ENCODE assay signal across 16 cellular contexts in genomic region chr1:177937174-177937770, GRCh38. TPM values are rescaled to one million over a fixed set of nuclear protein-coding genes. Genes with fewer than 3 reads are reported as not detected.
DNase-seq lines count a peak whose midpoint lies in the region; ATAC-seq, FAIRE-seq and TF ChIP-seq lines count a peak whose summit lies in the region.
"Had no signal": no experiment of that assay in that cellular context is flagged by ENCODE, and none has a peak within 500 bp of the region (broad histone marks: within the 10 kb centered on the region; RNA-seq: fewer than 3 reads in every experiment).

No MANE protein-coding gene starts in this region.

- H3K27me3 ChIP-seq in H1 (replicated peaks in 1 of 4; ENCODE audit: control insufficient read depth in 3 of 4, extremely low read depth in 1 of 4, insufficient read depth in 3 of 4, low read length in 3 of 4) (no peaks in the 10 kb centered on the region), neural progenitor cell (no peaks in the 10 kb centered on the region)

- WGBS in H1 (ENCODE audit: extremely low coverage in 1 of 2, insufficient coverage in 1 of 2, insufficient read length in 1 of 2, insufficient replicate concordance in 2 of 2, low coverage in 1 of 2, low lambda C conversion rate in 2 of 2, missing lambda C conversion rate in 1 of 2), 2 experiments, result 81% methylated on average over 9 of the region's 9 CpGs; no CpG with 5 or more reads in 1 of the 2 experiments

- H3K9ac ChIP-seq in H1 (replicated peaks in 1 of 4; ENCODE audit: extremely low read depth in 1 of 4, low read depth in 3 of 4, low read length in 3 of 4), result no peak overlapping the region; a peak in 1 of 7 replicates
- no peak overlapping the region for H3K9ac ChIP-seq in neural progenitor cell

- no peak overlapping the region for H3K23ac ChIP-seq in H1 (ENCODE audit: insufficient read length)

- H3K18ac ChIP-seq in H1 (ENCODE audit: extremely low read depth, low read length), result no peak overlapping the region

- 0 out of 2 replicates have a peak overlapping the region, but pooled peaks have one; percentile 29 for H4K8ac ChIP-seq in H1 (ENCODE audit: extremely low read depth, insufficient read depth, low read length)

- CTCF ChIA-PET in H1 (lab: Charles Lee; ENCODE audit: partially characterized antibody), result interaction anchor here (1.0 to 14.8 kb wide), 6 partner anchors 9 to 681 kb away, joined by 3 to 274 read pairs (median 6); no protein-coding TSS in a partner anchor

- no peak for TF ChIP-seq POLR2A in H1 (IDR thresholded peaks at IDR 0.05; ENCODE audit: control extremely low read depth in 1 of 2, low read depth in 2 of 2, low read length in 2 of 2)

- no peak overlapping the region for H3K56ac ChIP-seq in H1 (replicated peaks; ENCODE audit: insufficient read length, low read depth, low read length)

- H2AK5ac ChIP-seq in H1 (ENCODE audit: low read depth, low read length), result no peak overlapping the region

- H2BK20ac ChIP-seq in H1 (ENCODE audit: low read length), result no peak overlapping the region

- H3K4me1 ChIP-seq in H1 (replicated peaks in 1 of 4; ENCODE audit: control insufficient read depth in 3 of 4, insufficient read depth in 4 of 4, low read length in 3 of 4) (peaks cover 0 to 2% (median under 1%) of the 10 kb centered on the region in 4 experiments; a peak in 1 of 7 replicates), neural progenitor cell (peaks cover 6% of the 10 kb centered on the region)

- POLR2A ChIA-PET in H1 (lab: Charles Lee; ENCODE audit: partially characterized antibody), result no interaction called here

- no peaks in the 10 kb centered on the region for H3K23me2 ChIP-seq in H1 (ENCODE audit: low read depth, low read length)

- no peaks in the 10 kb centered on the region for H3F3A ChIP-seq in neural progenitor cell (ENCODE audit: low read depth)

- H3K4me3 ChIP-seq in H1 (ENCODE audit: extremely low read depth in 1 of 4, insufficient read depth in 2 of 4, low read depth in 3 of 4, low read length in 4 of 4) (no peak overlapping the region), neural progenitor cell (no peak overlapping the region)

- H2AFZ ChIP-seq in H1 (ENCODE audit: low read length) (no peak overlapping the region), neural progenitor cell (replicated peaks) (no peak overlapping the region)

- H2BK120ac ChIP-seq in H1 (replicated peaks; ENCODE audit: low read depth, low read length), result no peak overlapping the region

- H3K4ac ChIP-seq in H1 (replicated peaks; ENCODE audit: insufficient read length, low read depth, low read length), result no peak overlapping the region

- no peak overlapping the region for H3K4me3 Mint-ChIP-seq in neural progenitor cell
- H3K4me3 Mint-ChIP-seq in stimulated activated memory B cell treated with anti-CD40 and anti-IgM and Interleukin-4, amounts not matched to agents 10 μg/mL and 1 μg/mL and 100 μg/mL, for 72 hours, result no peak overlapping the region
- H3K4me3 Mint-ChIP-seq: CD14-positive monocyte; CD8-positive, alpha-beta T cell had no signal

- no peak overlapping the region for H3K4me2 ChIP-seq in H1 (ENCODE audit: insufficient read depth in 1 of 2, low read depth in 2 of 2, low read length in 2 of 2)
- H3K4me2 ChIP-seq in neural progenitor cell, result no peak overlapping the region

- no peaks in the 10 kb centered on the region for H3K36me3 Mint-ChIP-seq in neural progenitor cell
- no peaks in the 10 kb centered on the region for H3K36me3 Mint-ChIP-seq in stimulated activated memory B cell treated with anti-CD40 and anti-IgM and Interleukin-4, amounts not matched to agents 10 μg/mL and 1 μg/mL and 100 μg/mL, for 72 hours
- H3K36me3 Mint-ChIP-seq: CD14-positive monocyte; CD8-positive, alpha-beta T cell had no signal

- H2BK5ac ChIP-seq in H1 (ENCODE audit: low read depth, low read length), result no peak overlapping the region

- no peak overlapping the region for H2BK15ac ChIP-seq in H1 (ENCODE audit: low read length)

- TF ChIP-seq CTCF in H1 (IDR thresholded peaks at IDR 0.05; ENCODE audit: control extremely low read depth in 1 of 3, insufficient read depth in 1 of 3, low read depth in 1 of 3, low read length in 3 of 3) (no peak), neural progenitor cell (IDR thresholded peaks at IDR 0.05) (no peak)

- H3K27ac ChIP-seq in H1 (ENCODE audit: low read depth, low read length), result no peak overlapping the region
- no peak overlapping the region for H3K27ac ChIP-seq in neural progenitor cell

- DNase-seq in NCI-H1048 (lab: John Stamatoyannopoulos, UW), result peak; percentile 39
- DNase-seq in H1 (ENCODE audit: low read depth in 1 of 2, low spot score in 2 of 2), result no peak
- no peak for DNase-seq in neural progenitor cell (ENCODE audit: low spot score)
- no peak for DNase-seq in HCEC 1CT
- DNase-seq in NCI-H2196 treated with DMSO at 0.1 percent for 48 hours (lab: John Stamatoyannopoulos, UW; ENCODE audit: unreplicated experiment), result no peak
- no peak for DNase-seq in activated CD4-positive, alpha-beta T cell treated with anti-CD3 and anti-CD28 coated beads, Interleukin-2, amount 50 U/mL, for 48 hours
- DNase-seq in NCI-H1436 treated with DMSO at 0.1 percent for 48 hours (lab: John Stamatoyannopoulos, UW), result no peak
- DNase-seq: CD8-positive, alpha-beta T cell; COR-L47; DMS153; DMS79 treated with DMSO at 0.1 percent for 48 hours; GDM1 had no signal

- H2BK12ac ChIP-seq in H1 (ENCODE audit: low read depth, low read length), result no peak overlapping the region

- H3K79me2 ChIP-seq in H1 (ENCODE audit: control insufficient read depth in 1 of 2, insufficient read depth in 2 of 2, low read length in 2 of 2) (no peaks in the 10 kb centered on the region), neural progenitor cell (ENCODE audit: low read depth) (no peaks in the 10 kb centered on the region)

- H3K9me3 ChIP-seq in H1 (ENCODE audit: insufficient read depth in 2 of 2, low read depth in 1 of 2, low read length in 1 of 2) (no peaks in the 10 kb centered on the region), neural progenitor cell (ENCODE audit: low read depth) (no peaks in the 10 kb centered on the region)

- no peaks in the 10 kb centered on the region for H3K9me3 Mint-ChIP-seq in neural progenitor cell
- no peaks in the 10 kb centered on the region for H3K9me3 Mint-ChIP-seq in stimulated activated memory B cell treated with anti-CD40 and anti-IgM and Interleukin-4, amounts not matched to agents 10 μg/mL and 1 μg/mL and 100 μg/mL, for 72 hours
- H3K9me3 Mint-ChIP-seq: CD14-positive monocyte; CD8-positive, alpha-beta T cell had no signal

- TF ChIP-seq RAD21 in H1 (IDR thresholded peaks at IDR 0.05 in 1 of 2, conservative IDR thresholded peaks at IDR 0.05 in 1 of 2; ENCODE audit: low read depth in 2 of 2, low read length in 2 of 2), result no peak

- H4K20me1 ChIP-seq in H1 (replicated peaks in 1 of 2; ENCODE audit: control insufficient read depth in 1 of 2, insufficient read depth in 2 of 2, low read length in 2 of 2) (no peaks in the 10 kb centered on the region), neural progenitor cell (ENCODE audit: low read depth) (no peaks in the 10 kb centered on the region)

- H3K4me1 Mint-ChIP-seq in neural progenitor cell, result peaks cover 27% of the 10 kb centered on the region
- H3K4me1 Mint-ChIP-seq in stimulated activated memory B cell treated with anti-CD40 and anti-IgM and Interleukin-4, amounts not matched to agents 10 μg/mL and 1 μg/mL and 100 μg/mL, for 72 hours, result no peaks in the 10 kb centered on the region

- no peak for FAIRE-seq in H1 (lab: Jason Lieb, UNC)
- FAIRE-seq: D721Med, H54 had no signal

- H4K5ac ChIP-seq in H1 (ENCODE audit: insufficient read length, low read depth, low read length), result no peak overlapping the region

- peak overlapping the region; percentile 61 for H3K27ac Mint-ChIP-seq in neural progenitor cell
- H3K27ac Mint-ChIP-seq in stimulated activated memory B cell treated with anti-CD40 and anti-IgM and Interleukin-4, amounts not matched to agents 10 μg/mL and 1 μg/mL and 100 μg/mL, for 72 hours, result no peak overlapping the region
- H3K27ac Mint-ChIP-seq: CD8-positive, alpha-beta T cell had no signal

- no peak overlapping the region for H4K91ac ChIP-seq in H1 (replicated peaks; ENCODE audit: insufficient read length, low read length)

- TF ChIP-seq EP300 in H1 (IDR thresholded peaks at IDR 0.05; ENCODE audit: borderline replicate concordance in 1 of 2, low read depth in 2 of 2, low read length in 2 of 2), result no peak

- peaks cover 6% of the 10 kb centered on the region for H3K27me3 Mint-ChIP-seq in neural progenitor cell (ENCODE audit: insufficient read depth, low read depth)
- H3K27me3 Mint-ChIP-seq in stimulated activated memory B cell treated with anti-CD40 and anti-IgM and Interleukin-4, amounts not matched to agents 10 μg/mL and 1 μg/mL and 100 μg/mL, for 72 hours, result no peaks in the 10 kb centered on the region

- no peaks in the 10 kb centered on the region; the same call in 1 of the 2 replicates for H3K79me1 ChIP-seq in H1 (ENCODE audit: low read depth, low read length)

- no peak overlapping the region for H3K14ac ChIP-seq in H1 (ENCODE audit: insufficient read length)

- peak; percentile 9 for ATAC-seq in stimulated activated memory B cell treated with anti-CD40 and anti-IgM and Interleukin-4, amounts not matched to agents 10 μg/mL and 1 μg/mL and 100 μg/mL, for 72 hours
- ATAC-seq: CD8-positive, alpha-beta T cell had no signal

- H3K36me3 ChIP-seq in H1 (ENCODE audit: control insufficient read depth in 2 of 4, insufficient read depth in 4 of 4, low read length in 3 of 4) (no peaks in the 10 kb centered on the region), neural progenitor cell (no peaks in the 10 kb centered on the region)

TF ChIP-seq in H1, 55 proteins besides CTCF, POLR2A, EP300 and RAD21 (continues in another document):
- TF ChIP-seq BACH1 (IDR thresholded peaks at IDR 0.05; ENCODE audit: low read length) (no peak), E2F6 (IDR thresholded peaks at IDR 0.05) (no peak), SAP30 (IDR thresholded peaks at IDR 0.05; ENCODE audit: insufficient read depth, insufficient replicate concordance, low read length) (no peak), CBX5 (IDR thresholded peaks at IDR 0.05; ENCODE audit: low read depth, low read length) (no peak)

RNA-seq across cellular contexts. Expression of gene SEC16B, which starts 32.6 kb away (rescaled TPM):
- total RNA-seq in H1 (2021; fragmentation: NEBNext Ultra II Directional; extraction: Animal tissue kit (Norgen Biotek cat#: 25700)), result 0.56 and 1.5 TPM in 2 replicates
- 0.94 and 1.4 TPM in 2 replicates for polyA plus RNA-seq in H1 (2011; rRNA removed)
- polyA plus RNA-seq in H1 (2011; cell fraction: cytosol; rRNA removed), result 1.1 TPM
- polyA plus RNA-seq in H1 (2011; cell fraction: nucleus; rRNA removed), result 3.8 TPM
- polyA plus RNA-seq in H1 (2012, experiment 1 of 2), result 0.58 to 0.92 TPM (median 0.78 TPM) in 4 replicates
- polyA plus RNA-seq in H1 (2012, experiment 2 of 2), result 0.24 TPM
- 0.57 TPM for polyA plus RNA-seq in H1 (2013, experiment 1 of 2)
- polyA plus RNA-seq in H1 (2013, experiment 2 of 2), result 0.57 TPM
- polyA minus RNA-seq in H1 (2011; rRNA and poly(A)+ RNA removed), result 0.32 and 0.79 TPM in 2 replicates
- 0.73 TPM for polyA minus RNA-seq in H1 (2011; cell fraction: cytosol; rRNA and poly(A)+ RNA removed)
- 1.3 TPM for polyA minus RNA-seq in H1 (2011; cell fraction: nucleus; rRNA and poly(A)+ RNA removed)
- 0.67 and 0.74 TPM in 2 replicates for total RNA-seq in neural progenitor cell (ENCODE audit: low replicate concordance)
- total RNA-seq: CD8-positive, alpha-beta T cell had no signal
